In genomic region chr11:92793189-92793588, GRCh38 we compare ENCODE assay signal across 27 cellular contexts.
"Had no signal": no experiment of that assay in that cellular context is flagged by ENCODE, and none has a peak within 500 bp of the region (broad histone marks: within the 10 kb centered on the region; RNA-seq: fewer than 3 reads in every experiment).

No MANE protein-coding gene starts in this region.

- H3K4me3 ChIP-seq: breast epithelium, esophagus muscularis mucosa, heart left ventricle, left lung, lower lobe of right lung, ovary, prostate gland, sigmoid colon, thyroid gland, upper lobe of left lung, vagina had no signal

- H3K27ac ChIP-seq: breast epithelium, esophagus muscularis mucosa, foreskin keratinocyte, heart left ventricle, left lung, lower lobe of right lung, ovary, prostate gland, sigmoid colon, thyroid gland, upper lobe of left lung, vagina, WERI-Rb-1 had no signal

- H3K27me3 ChIP-seq: breast epithelium, esophagus muscularis mucosa, foreskin keratinocyte, heart left ventricle, left lung, ovary, sigmoid colon, thyroid gland, upper lobe of left lung, vagina had no signal

- FAIRE-seq: small intestine, TTC549 had no signal

- H3K9me3 ChIP-seq: breast epithelium, esophagus muscularis mucosa, heart left ventricle, left lung, lower lobe of right lung, ovary, prostate gland, sigmoid colon, thyroid gland, upper lobe of left lung, vagina had no signal

- H3K36me3 ChIP-seq: breast epithelium, esophagus muscularis mucosa, heart left ventricle, left lung, lower lobe of right lung, ovary, prostate gland, sigmoid colon, thyroid gland, upper lobe of left lung, vagina, WERI-Rb-1 had no signal

- H3K4me1 ChIP-seq: breast epithelium, esophagus muscularis mucosa, foreskin keratinocyte, heart left ventricle, left lung, lower lobe of right lung, prostate gland, sigmoid colon, thyroid gland, upper lobe of left lung, vagina had no signal

- DNase-seq: activated CD4-positive, alpha-beta T cell treated with anti-CD3 and anti-CD28 coated beads, Interleukin-2, amount 10 ng/mL, durations not matched to agents 24 days and 14 days; activated CD4-positive, CD25-positive, alpha-beta regulatory T cell treated with anti-CD3 and anti-CD28 coated beads, Interleukin-2, amount 50 U/mL, for 72 hours; activated CD8-positive, alpha-beta T cell treated with anti-CD3 and anti-CD28 coated beads for 36 hours; activated naive CD8-positive, alpha-beta T cell treated with anti-CD3 and anti-CD28 coated beads, Interleukin-2, amount 50 U/mL, for 24 hours; activated T-cell treated with anti-CD3 and anti-CD28 coated beads, Interleukin-2, amount 50 U/mL, for 4 hours; amygdala; foreskin keratinocyte; heart left ventricle; left lung; lower lobe of right lung; mesenchymal stem cell; ovary; sigmoid colon; small intestine; stimulated activated CD4-positive, alpha-beta T cell treated with anti-CD3 and anti-CD28 coated beads, Interleukin-4, amount 100 ng/mL, for 24 hours; stimulated activated naive CD8-positive, alpha-beta T cell treated with anti-CD3 and anti-CD28 coated beads, Interleukin-15, amount 100 ng/mL, for 72 hours; substantia nigra; SW 1271; T-helper 9 cell; thyroid gland; upper lobe of left lung; WERI-Rb-1 had no signal
